26 cellular contexts compared by ENCODE assay signal in genomic region chrY:3041985-3042384, GRCh38.
"Had no signal": no experiment of that assay in that cellular context is flagged by ENCODE, and none has a peak within 500 bp of the region (broad histone marks: within the 10 kb centered on the region; RNA-seq: fewer than 3 reads in every experiment).

No MANE protein-coding gene starts in this region.

- H3K4me1 ChIP-seq: breast epithelium, parathyroid adenoma, psoas muscle, sigmoid colon had no signal

- H3K9me3 ChIP-seq: breast epithelium, psoas muscle, sigmoid colon, thoracic aorta had no signal

- ATAC-seq: activated naive CD4-positive, alpha-beta T cell treated with anti-CD3 and anti-CD28 coated beads, Interleukin-2, amount 50 U/mL, for 72 hours; activated T-cell treated with anti-CD3 and anti-CD28 coated beads, Interleukin-2, amount 50 U/mL, for 72 hours; esophagus mucosa; left colon; naive thymus-derived CD4-positive, alpha-beta T cell; psoas muscle; stimulated activated effector memory CD8-positive, alpha-beta T cell treated with anti-CD3 and anti-CD28 coated beads, Interleukin-12 subunit alpha, Interleukin-12 subunit beta, amount 100 ng/mL, for 72 hours had no signal

- H3K4me3 ChIP-seq: breast epithelium, psoas muscle, sigmoid colon, thoracic aorta had no signal

- H3K27me3 ChIP-seq: breast epithelium, sigmoid colon had no signal

- H3K27ac ChIP-seq: breast epithelium, parathyroid adenoma, psoas muscle, sigmoid colon, thoracic aorta had no signal

- H3K36me3 ChIP-seq: breast epithelium, sigmoid colon, thoracic aorta had no signal

- DNase-seq: activated B cell treated with CpG ODN at 0.5 μM for 24 hours; activated naive CD4-positive, alpha-beta T cell; activated T-cell treated with anti-CD3 and anti-CD28 coated beads for 4 hours; activated T-cell treated with anti-CD3 and anti-CD28 coated beads, Interleukin-2, amount 50 U/mL, for 72 hours; central memory CD4-positive, alpha-beta T cell; endodermal cell; foreskin fibroblast; head of caudate nucleus; hypothalamus; immature natural killer cell; kidney; left colon; mammary epithelial cell; naive thymus-derived CD4-positive, alpha-beta T cell; nucleus accumbens; psoas muscle; sigmoid colon; small intestine; stimulated activated CD4-positive, alpha-beta T cell treated with anti-CD3 and anti-CD28 coated beads, Interleukin-4, amount 100 ng/mL, for 24 hours; trophoblast cell had no signal
